In the genomic region with DNA sequence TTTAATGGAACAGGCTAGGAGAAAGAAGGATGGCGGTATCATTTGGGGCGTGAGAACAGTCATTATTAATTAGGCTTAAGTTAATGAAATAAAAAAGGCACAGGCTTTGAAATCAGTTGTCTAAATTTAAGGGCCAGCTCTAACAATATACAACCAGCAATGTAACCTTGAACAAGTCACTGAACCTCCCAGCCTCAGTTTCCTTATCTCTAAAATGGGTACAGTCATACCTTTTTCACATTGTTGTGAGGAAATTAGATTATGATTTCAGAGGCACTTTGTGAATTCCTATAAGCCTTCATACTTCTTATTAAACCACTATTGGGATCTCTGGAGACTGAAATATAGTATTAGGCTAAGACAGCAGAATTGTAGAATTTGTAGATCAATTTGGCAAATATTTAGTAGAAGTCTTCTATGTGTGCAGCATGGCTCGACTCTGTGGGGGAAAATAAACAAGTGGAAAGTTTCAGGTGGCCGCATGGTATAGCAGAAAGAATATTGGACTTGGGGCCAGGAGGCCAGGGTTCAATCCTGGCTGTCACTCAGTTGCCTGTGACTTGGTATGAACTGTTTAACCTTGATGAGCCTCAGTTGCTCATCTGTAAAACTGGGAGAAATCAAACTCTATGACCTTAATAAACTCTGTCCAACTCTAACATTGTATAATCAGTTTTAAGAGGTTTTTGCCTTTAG, we compare ENCODE assay signal across 10 cellular contexts.
DNase-seq lines count a peak whose midpoint lies in the region; ATAC-seq and TF ChIP-seq lines count a peak whose summit lies in the region.
"Had no signal": no experiment of that assay in that cellular context is flagged by ENCODE, and none has a peak within 500 bp of the region (broad histone marks: within the 10 kb centered on the region; RNA-seq: fewer than 3 reads in every experiment).

No MANE protein-coding gene starts in this region.

- no peaks in the 10 kb centered on the region for H3K9me3 ChIP-seq in heart right ventricle
- H3K9me3 ChIP-seq in ascending aorta: no peaks in the 10 kb centered on the region
- no peaks in the 10 kb centered on the region for H3K9me3 ChIP-seq in muscle layer of duodenum (ENCODE audit: control insufficient read depth in 1 of 2, low read length in 2 of 2)
- no peaks in the 10 kb centered on the region for H3K9me3 ChIP-seq in uterus
- H3K9me3 ChIP-seq: BE2C had no signal

- H3K4me3 ChIP-seq in heart right ventricle: no peak overlapping the region
- no peak overlapping the region for H3K4me3 ChIP-seq in ascending aorta
- H3K4me3 ChIP-seq in muscle layer of duodenum (ENCODE audit: low read depth in 1 of 2, low read length in 2 of 2): no peak overlapping the region
- no peak overlapping the region for H3K4me3 ChIP-seq in uterus

- no peaks in the 10 kb centered on the region for H3K36me3 ChIP-seq in heart right ventricle
- H3K36me3 ChIP-seq in ascending aorta: no peaks in the 10 kb centered on the region
- no peaks in the 10 kb centered on the region for H3K36me3 ChIP-seq in muscle layer of duodenum (ENCODE audit: control insufficient read depth in 1 of 2, insufficient read depth in 2 of 2, low read length in 2 of 2)
- no peaks in the 10 kb centered on the region for H3K36me3 ChIP-seq in uterus
- H3K36me3 ChIP-seq: BE2C had no signal

- no peak for TF ChIP-seq POLR2A in uterus (IDR thresholded peaks at IDR 0.05)

- H3K27me3 ChIP-seq in heart right ventricle: no peaks in the 10 kb centered on the region
- no peaks in the 10 kb centered on the region for H3K27me3 ChIP-seq in ascending aorta
- H3K27me3 ChIP-seq in muscle layer of duodenum (ENCODE audit: low read depth, low read length): no peaks in the 10 kb centered on the region
- H3K27me3 ChIP-seq in uterus: no peaks in the 10 kb centered on the region
- H3K27me3 ChIP-seq: BE2C had no signal

- no peak for TF ChIP-seq CTCF in heart right ventricle (IDR thresholded peaks at IDR 0.05)
- TF ChIP-seq CTCF in ascending aorta (IDR thresholded peaks at IDR 0.05): no peak
- no peak for TF ChIP-seq CTCF in uterus (IDR thresholded peaks at IDR 0.05)

- WGBS in heart right ventricle, 2 donors: 83 to 95% methylated on average over 4 of the region's 4 CpGs

- ATAC-seq in heart right ventricle (no peak), HG03175 (IDR thresholded peaks at IDR 0.05; ENCODE audit: unreplicated experiment) (no peak)

- intact Hi-C loops in heart right ventricle (cut with DNase I) (loop anchor here in 3 of 10 donors (5.0 to 10.0 kb wide), 2 partner anchors 95 to 112 kb away; no protein-coding TSS in a partner anchor), cardiac septum (cut with DNase I) (loop anchor here (5.0 kb wide), 1 partner anchor 95 kb away; no protein-coding TSS in a partner anchor), ascending aorta (cut with DNase I) (loop anchor here (10.0 kb wide), 1 partner anchor 1138 kb away; no protein-coding TSS in a partner anchor), uterus (cut with DNase I; ENCODE audit: low total_unique reads) (no loop called here)

- DNase-seq in heart right ventricle (no peak), cardiac septum (ENCODE audit: low spot score) (no peak), ascending aorta (ENCODE audit: low spot score in 2 of 2) (no peak), uterus (no peak), anterior cingulate cortex (lab: John Stamatoyannopoulos, UW) (no peak), nucleus accumbens (lab: John Stamatoyannopoulos, UW) (no peak)
- DNase-seq: BE2C, occipital lobe had no signal

- peak overlapping the region in 8 of 10 donors; percentile 9 to 94 (median 83) for H3K27ac ChIP-seq in heart right ventricle
- H3K27ac ChIP-seq in ascending aorta: peak overlapping the region; percentile 89
- H3K27ac ChIP-seq in muscle layer of duodenum (ENCODE audit: low read length): peak overlapping the region; percentile 82
- peak overlapping the region; percentile 83 to 88 for H3K27ac ChIP-seq in uterus

- peaks cover 8 to 100% (median 64%) of the 10 kb centered on the region in 9 donors for H3K4me1 ChIP-seq in heart right ventricle
- peaks cover 20 to 62% of the 10 kb centered on the region in 2 donors for H3K4me1 ChIP-seq in ascending aorta
- H3K4me1 ChIP-seq in muscle layer of duodenum (ENCODE audit: control insufficient read depth in 1 of 2, insufficient read depth in 2 of 2, low read length in 2 of 2): peaks cover 52 to 53% of the 10 kb centered on the region in 2 donors
- H3K4me1 ChIP-seq in uterus: peaks cover 6 to 18% of the 10 kb centered on the region in 2 donors
- H3K4me1 ChIP-seq: BE2C had no signal
